ENCODE assay signal across 12 cellular contexts in genomic region chr1:3531928-3532327, GRCh38.
DNase-seq lines count a peak whose midpoint lies in the region; ATAC-seq and TF ChIP-seq lines count a peak whose summit lies in the region.
"Had no signal": no experiment of that assay in that cellular context is flagged by ENCODE, and none has a peak within 500 bp of the region (broad histone marks: within the 10 kb centered on the region; RNA-seq: fewer than 3 reads in every experiment).

No MANE protein-coding gene starts in this region.

- no peak overlapping the region for H3K27ac ChIP-seq in H9 (ENCODE audit: insufficient read length, low read depth, low read length)
- H3K27ac ChIP-seq in caudate nucleus (ENCODE audit: low read depth, low read length), result no peak overlapping the region
- H3K27ac ChIP-seq: epithelial cell of prostate, KMS-11 had no signal

- no peak overlapping the region for H2BK15ac ChIP-seq in H9 (ENCODE audit: low read depth, low read length)

- no peaks in the 10 kb centered on the region for H3K79me1 ChIP-seq in H9 (ENCODE audit: insufficient read depth, low read depth, low read length, poor library complexity, severe bottlenecking)

- no peak for TF ChIP-seq CTCF in H9 (conservative IDR thresholded peaks at IDR 0.05)
- TF ChIP-seq CTCF in activated B cell treated with CpG ODN at 0.5 μM for 24 hours (IDR thresholded peaks at IDR 0.05), result no peak

- no peak overlapping the region for H3K9ac ChIP-seq in H9 (ENCODE audit: extremely low read depth, insufficient read length, low read length)
- H3K9ac ChIP-seq: KMS-11 had no signal

- no peak overlapping the region for H2BK5ac ChIP-seq in H9 (ENCODE audit: insufficient read length, low read length)

- no peak overlapping the region for H2AFZ ChIP-seq in H9 (ENCODE audit: low read length)

- H4K91ac ChIP-seq in H9 (ENCODE audit: insufficient read length, low read depth, low read length), result no peak overlapping the region

- H2BK12ac ChIP-seq in H9 (ENCODE audit: insufficient read length, low read depth, low read length), result no peak overlapping the region

- H4K20me1 ChIP-seq in H9 (ENCODE audit: control insufficient read depth, insufficient read depth, insufficient read length), result no peaks in the 10 kb centered on the region

- no peak overlapping the region for H4K8ac ChIP-seq in H9 (replicated peaks; ENCODE audit: insufficient read length, low read depth, low read length)

- no peaks in the 10 kb centered on the region for H3K9me3 ChIP-seq in H9 (ENCODE audit: control insufficient read depth, low read depth, low read length)

- peaks cover 40% of the 10 kb centered on the region for H3K27me3 Mint-ChIP-seq in H9 (ENCODE audit: low read depth)
- no peaks in the 10 kb centered on the region for H3K27me3 Mint-ChIP-seq in activated B cell treated with CpG ODN at 0.5 μM for 24 hours

- no peak for ATAC-seq in activated B cell treated with CpG ODN at 0.5 μM for 24 hours (ENCODE audit: low read depth)
- peak; percentile 2 for ATAC-seq in left lobe of liver
- ATAC-seq in stimulated activated effector memory CD8-positive, alpha-beta T cell treated with anti-CD3 and anti-CD28 coated beads, Interleukin-12 subunit alpha, Interleukin-12 subunit beta, amount 100 ng/mL, for 72 hours, result no peak
- no peak for ATAC-seq in HG03196 (IDR thresholded peaks at IDR 0.05; ENCODE audit: unreplicated experiment)

- no peaks in the 10 kb centered on the region; the same call in 1 of the 2 replicates for H3K27me3 ChIP-seq in H9 (ENCODE audit: insufficient read depth, low read length)

- DNase-seq in H9 (no peak), activated B cell treated with CpG ODN at 0.5 μM for 24 hours (no peak), left lobe of liver (ENCODE audit: low spot score) (peak; percentile 55), SIG-M5 treated with dmso at 0.1 percent for 504 hours (lab: John Stamatoyannopoulos, UW; ENCODE audit: unreplicated experiment) (no peak), caudate nucleus (lab: John Stamatoyannopoulos, UW) (no peak)
- no peak for DNase-seq in stimulated activated effector memory CD8-positive, alpha-beta T cell treated with anti-CD3 and anti-CD28 coated beads, Interleukin-12 subunit alpha, Interleukin-12 subunit beta, amount 100 ng/mL, for 72 hours (ENCODE audit: low spot score in 2 of 2)
- DNase-seq: GOT3, NCI-H2081 treated with DMSO at 0.1 percent for 48 hours, T1000 had no signal

- no peaks in the 10 kb centered on the region for H3K79me2 ChIP-seq in H9 (ENCODE audit: insufficient read depth, low read length)

- H3K23me2 ChIP-seq in H9 (ENCODE audit: insufficient read length, low read depth, low read length, poor library complexity, severe bottlenecking), result peaks cover 5% of the 10 kb centered on the region

- H3K4me1 Mint-ChIP-seq in H9 (peaks cover 8 to 24% of the 10 kb centered on the region in 2 experiments), activated B cell treated with CpG ODN at 0.5 μM for 24 hours (peaks cover 15% of the 10 kb centered on the region)
- peaks cover 16% of the 10 kb centered on the region for H3K4me1 Mint-ChIP-seq in stimulated activated effector memory CD8-positive, alpha-beta T cell treated with anti-CD3 and anti-CD28 coated beads, Interleukin-12 subunit alpha, Interleukin-12 subunit beta, amount 100 ng/mL, for 72 hours

- H3K36me3 Mint-ChIP-seq in H9 (ENCODE audit: insufficient read depth in 1 of 3, low read depth in 3 of 3) (no peaks in the 10 kb centered on the region; a peak in 3 of 7 replicates), activated B cell treated with CpG ODN at 0.5 μM for 24 hours (ENCODE audit: low read depth) (no peaks in the 10 kb centered on the region)
- no peaks in the 10 kb centered on the region for H3K36me3 Mint-ChIP-seq in stimulated activated effector memory CD8-positive, alpha-beta T cell treated with anti-CD3 and anti-CD28 coated beads, Interleukin-12 subunit alpha, Interleukin-12 subunit beta, amount 100 ng/mL, for 72 hours

- no peak overlapping the region for H2AK5ac ChIP-seq in H9 (ENCODE audit: insufficient read length, low read length)

- H3K4ac ChIP-seq in H9 (ENCODE audit: low read depth, low read length), result no peak overlapping the region

- H3K18ac ChIP-seq in H9 (ENCODE audit: insufficient read length, low read depth, low read length), result no peak overlapping the region

- POLR2A ChIA-PET in activated B cell treated with CpG ODN at 0.5 μM for 24 hours (lab: Charles Lee), result no interaction called here

- WGBS in H9 (ENCODE audit: extremely low coverage, insufficient read length, low lambda C conversion rate), result no CpG with 5 or more reads among the region's 10 CpGs

- H3K14ac ChIP-seq in H9 (ENCODE audit: insufficient read depth, low read length), result no peak overlapping the region

- H2BK120ac ChIP-seq in H9 (ENCODE audit: low read depth, low read length, poor library complexity, severe bottlenecking), result no peak overlapping the region

- intact Hi-C loops in activated B cell treated with CpG ODN at 0.5 μM for 24 hours (cut with micrococcal nuclease), result loop anchor here (1.0 to 2.0 kb wide), 4 partner anchors 41 to 368 kb away; partner anchors contain the start of genes C1orf174, CEP104, DFFB and WRAP73

- H3K56ac ChIP-seq in H9 (ENCODE audit: insufficient read length, low read depth, low read length), result no peak overlapping the region

- H4K5ac ChIP-seq in H9 (ENCODE audit: insufficient read length, low read depth, low read length), result no peak overlapping the region

- no peaks in the 10 kb centered on the region; the same call in 1 of the 2 replicates for H3K4me1 ChIP-seq in H9 (ENCODE audit: insufficient read depth, low read length)

- no peak overlapping the region for H3T11ph ChIP-seq in H9 (ENCODE audit: low read length)

- H3K4me2 ChIP-seq in H9 (ENCODE audit: insufficient read depth, insufficient read length, low read length), result peak overlapping the region; percentile 81
- H3K4me2 ChIP-seq: KMS-11 had no signal

- H3K9me3 Mint-ChIP-seq in H9 (no peaks in the 10 kb centered on the region; a peak in 1 of 5 replicates), activated B cell treated with CpG ODN at 0.5 μM for 24 hours (no peaks in the 10 kb centered on the region)
- H3K9me3 Mint-ChIP-seq in stimulated activated effector memory CD8-positive, alpha-beta T cell treated with anti-CD3 and anti-CD28 coated beads, Interleukin-12 subunit alpha, Interleukin-12 subunit beta, amount 100 ng/mL, for 72 hours, result no peaks in the 10 kb centered on the region

- H2BK20ac ChIP-seq in H9 (ENCODE audit: low read depth, low read length, poor library complexity, severe bottlenecking), result no peak overlapping the region

- no peak overlapping the region for H3K23ac ChIP-seq in H9 (ENCODE audit: insufficient read length, low read depth, low read length)

- H3K27ac Mint-ChIP-seq in H9 (no peak overlapping the region), activated B cell treated with CpG ODN at 0.5 μM for 24 hours (no peak overlapping the region)
- H3K27ac Mint-ChIP-seq in stimulated activated effector memory CD8-positive, alpha-beta T cell treated with anti-CD3 and anti-CD28 coated beads, Interleukin-12 subunit alpha, Interleukin-12 subunit beta, amount 100 ng/mL, for 72 hours, result no peak overlapping the region

- H3K4me3 Mint-ChIP-seq in H9, result peak overlapping the region; percentile 70 to 83; a peak in 4 of 5 replicates
- peak overlapping the region; percentile 61 for H3K4me3 Mint-ChIP-seq in activated B cell treated with CpG ODN at 0.5 μM for 24 hours
- H3K4me3 Mint-ChIP-seq in stimulated activated effector memory CD8-positive, alpha-beta T cell treated with anti-CD3 and anti-CD28 coated beads, Interleukin-12 subunit alpha, Interleukin-12 subunit beta, amount 100 ng/mL, for 72 hours, result peak overlapping the region; percentile 69

- CTCF ChIA-PET in activated B cell treated with CpG ODN at 0.5 μM for 24 hours (lab: Charles Lee), result interaction anchor here (1.7 kb wide), 1 partner anchor 87 kb away, joined by 5 read pairs; no protein-coding TSS in a partner anchor
